ENCODE assay signal across 16 cellular contexts in genomic region chr12:53160673-53161072, GRCh38. TPM values are rescaled to one million over a fixed set of nuclear protein-coding genes. Genes with fewer than 3 reads are reported as not detected.
A peak's percentile ranks its signal among the peaks of the same experiment; 100 is the strongest.
DNase-seq lines count a peak whose midpoint lies in the region; ATAC-seq and TF ChIP-seq lines count a peak whose summit lies in the region.
"Had no signal": no experiment of that assay in that cellular context is flagged by ENCODE, and none has a peak within 500 bp of the region (broad histone marks: within the 10 kb centered on the region; RNA-seq: fewer than 3 reads in every experiment).

No MANE protein-coding gene starts in this region.

- peak; percentile 19 for DNase-seq in ELF-1 (ENCODE audit: low read depth, low spot score)
- no peak for DNase-seq in IMR-90
- DNase-seq in left lobe of liver (ENCODE audit: low spot score), result no peak
- DNase-seq in osteoblast (ENCODE audit: insufficient read length, low spot score, missing footprints), result peak; percentile 67
- no peak for DNase-seq in tibial nerve (ENCODE audit: low spot score in 2 of 2)
- no peak for DNase-seq in globus pallidus (ENCODE audit: low spot score)
- no peak for DNase-seq in retina
- no peak for DNase-seq in mucosa of descending colon
- DNase-seq: C1 segment of cervical spinal cord; CD4-positive, alpha-beta T cell; DMS153; DMS79 treated with DMSO at 0.1 percent for 48 hours; GF-D8; H9 had no signal

- H2BK5ac ChIP-seq in IMR-90 (ENCODE audit: low read depth, low read length, poor library complexity, severe bottlenecking), result no peak overlapping the region

- H3K27me3 ChIP-seq in IMR-90 (ENCODE audit: control insufficient read depth, insufficient read depth, low read length) (no peaks in the 10 kb centered on the region), osteoblast (ENCODE audit: insufficient read depth, low read length) (no peaks in the 10 kb centered on the region), tibial nerve (no peaks in the 10 kb centered on the region)

- no peak overlapping the region for H2BK20ac ChIP-seq in IMR-90 (ENCODE audit: low read depth, low read length)

- H3K4ac ChIP-seq in IMR-90 (ENCODE audit: low read depth, low read length), result no peak overlapping the region

- no peak overlapping the region for H3K23ac ChIP-seq in IMR-90 (ENCODE audit: low read depth, low read length)

- no peak overlapping the region for H4K91ac ChIP-seq in IMR-90 (ENCODE audit: insufficient read depth, low read depth, low read length)

- no peaks in the 10 kb centered on the region for H3K79me2 ChIP-seq in osteoblast (ENCODE audit: insufficient read depth, low read length)

- no peak overlapping the region for H3K27ac ChIP-seq in IMR-90 (ENCODE audit: insufficient read depth, low read length)
- no peak overlapping the region for H3K27ac ChIP-seq in osteoblast (ENCODE audit: low read depth, low read length)
- no peak overlapping the region for H3K27ac ChIP-seq in tibial nerve

- H3K14ac ChIP-seq in IMR-90 (replicated peaks; ENCODE audit: low read depth, low read length), result no peak overlapping the region

- H3K9ac ChIP-seq in IMR-90 (ENCODE audit: low read depth, low read length), result no peak overlapping the region

- no peak for TF ChIP-seq CTCF in IMR-90 (conservative IDR thresholded peaks at IDR 0.05; ENCODE audit: low read depth, low read length)
- TF ChIP-seq CTCF in osteoblast (IDR thresholded peaks at IDR 0.05; ENCODE audit: extremely low read depth, low read depth, low read length), result no peak
- no peak for TF ChIP-seq CTCF in tibial nerve (IDR thresholded peaks at IDR 0.05)
- TF ChIP-seq CTCF in mucosa of descending colon (IDR thresholded peaks at IDR 0.05), result no peak

- no peak overlapping the region for H2AK5ac ChIP-seq in IMR-90 (ENCODE audit: low read depth, low read length)

- no peaks in the 10 kb centered on the region for H3K79me1 ChIP-seq in IMR-90 (ENCODE audit: low read depth in 1 of 2, low read length in 2 of 2)

- no peak for TF ChIP-seq RAD21 in IMR-90 (IDR thresholded peaks at IDR 0.05; ENCODE audit: low read length)

- H2AFZ ChIP-seq in IMR-90 (replicated peaks; ENCODE audit: low read length, poor library complexity) (no peak overlapping the region), osteoblast (ENCODE audit: low read length) (no peak overlapping the region)

- H3K56ac ChIP-seq in IMR-90 (ENCODE audit: extremely low read depth, insufficient read depth, low read length), result no peak overlapping the region

- no peak overlapping the region for H3K4me2 ChIP-seq in IMR-90 (ENCODE audit: low read depth, low read length)
- no peak overlapping the region for H3K4me2 ChIP-seq in osteoblast (ENCODE audit: insufficient read depth, low read length)

- 0 out of 2 replicates have a peak, but pooled peaks cover 1% of the 10 kb centered on the region for H3K4me1 ChIP-seq in IMR-90 (ENCODE audit: control insufficient read depth, insufficient read depth, low read length)
- H3K4me1 ChIP-seq in osteoblast (ENCODE audit: insufficient read depth, low read length), result no peaks in the 10 kb centered on the region
- peaks cover 0 to 17% (median 0%) of the 10 kb centered on the region in 4 donors for H3K4me1 ChIP-seq in tibial nerve
- H3K4me1 ChIP-seq in mucosa of descending colon (ENCODE audit: low read depth), result no peaks in the 10 kb centered on the region

- CTCF ChIA-PET in IMR-90 (lab: Yijun Ruan, JAX), result interaction anchor here (2.0 to 2.4 kb wide), 3 partner anchors 12 to 95 kb away, joined by 6 to 16 read pairs (median 11); no protein-coding TSS in a partner anchor

- H4K20me1 ChIP-seq in IMR-90 (ENCODE audit: insufficient read depth, low read length), result no peaks in the 10 kb centered on the region
- no peaks in the 10 kb centered on the region for H4K20me1 ChIP-seq in osteoblast (ENCODE audit: insufficient read depth, low read length)

- ATAC-seq in IMR-90 (ENCODE audit: low read depth) (0 out of 2 replicates have a peak, but pooled peaks have one; percentile 33), left lobe of liver (peak; percentile 24), mucosa of descending colon (no peak)

- H2BK15ac ChIP-seq in IMR-90 (ENCODE audit: low read depth, low read length), result no peak overlapping the region

- H2AK9ac ChIP-seq in IMR-90 (replicated peaks; ENCODE audit: low read depth, low read length, poor library complexity), result no peak overlapping the region

- TF ChIP-seq EP300 in tibial nerve (IDR thresholded peaks at IDR 0.05), result no peak

- H3K9me3 ChIP-seq in IMR-90 (ENCODE audit: control insufficient read depth, insufficient read depth, low read length) (no peaks in the 10 kb centered on the region), osteoblast (ENCODE audit: low read depth, low read length) (no peaks in the 10 kb centered on the region), tibial nerve (no peaks in the 10 kb centered on the region), mucosa of descending colon (no peaks in the 10 kb centered on the region)

- no peak overlapping the region for H2BK120ac ChIP-seq in IMR-90 (ENCODE audit: low read depth, low read length)

- WGBS in IMR-90 (ENCODE audit: extremely low coverage in 2 of 2, insufficient read length in 1 of 2), 2 experiments, result no CpG with 5 or more reads among the region's 2 CpGs
- 71 to 75% methylated on average over 2 of the region's 2 CpGs for WGBS in tibial nerve, 2 donors

- H3K9me1 ChIP-seq in IMR-90 (ENCODE audit: insufficient read depth, low read length), result no peaks in the 10 kb centered on the region

- H3K4me3 ChIP-seq in IMR-90 (ENCODE audit: insufficient read depth, low read depth, low read length) (no peak overlapping the region), osteoblast (ENCODE audit: insufficient read depth, low read length) (no peak overlapping the region), tibial nerve (no peak overlapping the region), mucosa of descending colon (no peak overlapping the region)

- no peak overlapping the region for H3K18ac ChIP-seq in IMR-90 (ENCODE audit: low read depth, low read length)

- no peak overlapping the region for H4K5ac ChIP-seq in IMR-90 (ENCODE audit: low read depth, low read length)

- POLR2A ChIA-PET in IMR-90 (lab: Charles Lee; ENCODE audit: unreplicated experiment), result interaction anchor here (0.9 kb wide), 1 partner anchor 21 kb away, joined by 3 read pairs; no protein-coding TSS in a partner anchor

- BruUV-seq in IMR-90 (replicated peaks; lab: Mats Ljungman, UMichigan), result no TSS peak

- TF ChIP-seq POLR2A in IMR-90 (IDR thresholded peaks at IDR 0.05; ENCODE audit: low read depth, low read length) (no peak), tibial nerve (IDR thresholded peaks at IDR 0.05) (no peak)

- dilution Hi-C loops in IMR-90 (cut with HindIII; ENCODE audit: low sequenced_read_pairs, unreplicated experiment), result no loop called here

- intact Hi-C loops in IMR-90 (cut with micrococcal nuclease) (no loop called here), mucosa of descending colon (cut with DNase I, micrococcal nuclease) (loop anchor here in 1 of 2 donors (5.0 kb wide), 1 partner anchor 37 kb away; no protein-coding TSS in a partner anchor)

- peaks cover 7% of the 10 kb centered on the region; the same call in 1 of the 2 replicates for H3K36me3 ChIP-seq in IMR-90 (ENCODE audit: control insufficient read depth, insufficient read depth, low read length)
- no peaks in the 10 kb centered on the region for H3K36me3 ChIP-seq in osteoblast (ENCODE audit: insufficient read depth, low read length)
- H3K36me3 ChIP-seq in tibial nerve, result peaks cover 0 to 44% (median 0%) of the 10 kb centered on the region in 3 donors
- no peaks in the 10 kb centered on the region for H3K36me3 ChIP-seq in mucosa of descending colon (ENCODE audit: low read depth)

- H4K8ac ChIP-seq in IMR-90 (ENCODE audit: low read depth in 2 of 2, low read length in 2 of 2), result no peak overlapping the region

- in situ Hi-C loops in IMR-90 (cut with MboI; ENCODE audit: low sequenced_read_pairs), result no loop called here

TF ChIP-seq in IMR-90, 13 proteins besides CTCF, POLR2A, EP300 and RAD21 (continues in another document):
- TF ChIP-seq MAZ (IDR thresholded peaks at IDR 0.05; ENCODE audit: borderline replicate concordance, low read depth, low read length) (no peak), CHD1 (IDR thresholded peaks at IDR 0.05; ENCODE audit: low read depth, low read length) (no peak), FOS (IDR thresholded peaks at IDR 0.05; ENCODE audit: low read depth, low read length) (no peak), RCOR1 (IDR thresholded peaks at IDR 0.05; ENCODE audit: insufficient replicate concordance, low read length) (no peak)

RNA-seq across cellular contexts. Expression of gene ZNF740, which starts 19.8 kb away (rescaled TPM):
- 11.7 and 13.1 TPM in 2 replicates for total RNA-seq in IMR-90 (2012; rRNA removed)
- 7.0 and 14.0 TPM in 2 replicates for polyA plus RNA-seq in IMR-90 (2012; rRNA removed)
- 3.0 and 3.9 TPM in 2 replicates for polyA plus RNA-seq in IMR-90 (2012; cell fraction: cytosol; rRNA removed)
- polyA plus RNA-seq in IMR-90 (2012; cell fraction: nucleus; rRNA removed; ENCODE audit: low replicate concordance), result 13.8 and 55.4 TPM in 2 replicates
- total RNA-seq in left lobe of liver, result 25.9 TPM
- total RNA-seq in osteoblast, result 14.7 and 19.5 TPM in 2 replicates
- total RNA-seq in tibial nerve, result 10 to 100 TPM; 10.2 to 67.7 (median 22.7) TPM
- 10 to 100 TPM; 26.1 to 52.9 (median 46.0) TPM for total RNA-seq in mucosa of descending colon

RNA-seq across cellular contexts. Expression of gene CSAD, which starts 20.1 kb away (rescaled TPM):
- total RNA-seq in IMR-90 (2012; rRNA removed), result 5.0 and 5.4 TPM in 2 replicates
- 39.8 and 45.6 TPM in 2 replicates for polyA plus RNA-seq in IMR-90 (2012; rRNA removed)
- 8.8 and 9.9 TPM in 2 replicates for polyA plus RNA-seq in IMR-90 (2012; cell fraction: cytosol; rRNA removed)
- polyA plus RNA-seq in IMR-90 (2012; cell fraction: nucleus; rRNA removed; ENCODE audit: low replicate concordance), result 572 and 670 TPM in 2 replicates
- total RNA-seq in left lobe of liver, result 53.6 TPM
- total RNA-seq in osteoblast, result 9.1 and 9.4 TPM in 2 replicates
- 10 to 100 TPM; 52.4 to 90.6 (median 78.7) TPM for total RNA-seq in tibial nerve
- 10 to 100 TPM; 23.4 to 44.4 (median 38.7) TPM for total RNA-seq in mucosa of descending colon

RNA-seq across cellular contexts. Expression of gene ITGB7, which starts 46.4 kb away (rescaled TPM):
- total RNA-seq in IMR-90 (2012; rRNA removed), result under 0.01 and 0.18 TPM in 2 replicates
- 0.44 and 0.60 TPM in 2 replicates for polyA plus RNA-seq in IMR-90 (2012; rRNA removed)
- polyA plus RNA-seq in IMR-90 (2012; cell fraction: cytosol; rRNA removed), result 0.11 and 0.23 TPM in 2 replicates
- polyA plus RNA-seq in IMR-90 (2012; cell fraction: nucleus; rRNA removed; ENCODE audit: low replicate concordance), result 2.5 and 4.3 TPM in 2 replicates
- 8.6 TPM for total RNA-seq in left lobe of liver
- 0.88 and 1.1 TPM in 2 replicates for total RNA-seq in osteoblast
- 10 to 100 TPM in 2 of 4 donors, 1 to 10 TPM in 2; 3.6 to 15.1 (median 8.9) TPM for total RNA-seq in tibial nerve
- 10 to 100 TPM in 1 of 3 donors, 1 to 10 TPM in 2; 6.2 to 13.8 (median 7.3) TPM for total RNA-seq in mucosa of descending colon

RNA-seq across cellular contexts. Expression of gene SOAT2, which starts 57.4 kb away (rescaled TPM):
- under 0.01 and 0.18 TPM in 2 replicates for total RNA-seq in IMR-90 (2012; rRNA removed)
- 0.39 and 0.55 TPM in 2 replicates for polyA plus RNA-seq in IMR-90 (2012; rRNA removed)
- 0.18 and 0.27 TPM in 2 replicates for polyA plus RNA-seq in IMR-90 (2012; cell fraction: cytosol; rRNA removed)
- 0.52 and 1.3 TPM in 2 replicates for polyA plus RNA-seq in IMR-90 (2012; cell fraction: nucleus; rRNA removed; ENCODE audit: low replicate concordance)
- total RNA-seq in left lobe of liver, result 0.25 TPM
- not detected in 2 replicates for total RNA-seq in osteoblast
- total RNA-seq in tibial nerve, result 1 to 10 TPM in 1 of 4 donors, under 1 TPM in 3; 0.30 to 2.9 (median 0.72) TPM
- under 1 TPM in 1 of 3 donors, not detected in 2; 0.41 TPM for total RNA-seq in mucosa of descending colon
- total RNA-seq: A172, B cell, H9 had no signal

Comparison
In these comparisons a context has a peak if more than half of its experiments do, and no peak if none do; other contexts are left out.
1. DNase-seq: peak in ELF-1 (single experiment) and osteoblast (single experiment); none in IMR-90 (single experiment), left lobe of liver (single experiment), tibial nerve (0 of 2), globus pallidus (single experiment), retina (single experiment) and mucosa of descending colon (0 of 3).